In genomic region chr6:24994812-24995211, GRCh38 we compare ENCODE assay signal across 25 cellular contexts. TPM values are rescaled to one million over a fixed set of nuclear protein-coding genes. Genes with fewer than 3 reads are reported as not detected.
DNase-seq lines count a peak whose midpoint lies in the region; ATAC-seq and TF ChIP-seq lines count a peak whose summit lies in the region.
"Had no signal": no experiment of that assay in that cellular context is flagged by ENCODE, and none has a peak within 500 bp of the region (broad histone marks: within the 10 kb centered on the region; RNA-seq: fewer than 3 reads in every experiment).

No MANE protein-coding gene starts in this region.

- no peak overlapping the region; a peak in 1 of 22 replicates for H3K9ac ChIP-seq in BLaER1 treated with 17β-estradiol and CSF1 and Interleukin-3, amounts not matched to agents 10 nM and 100 nM

- H3K27me3 ChIP-seq in BLaER1 treated with 17β-estradiol and CSF1 and Interleukin-3, amounts not matched to agents 10 nM and 100 nM, result no peaks in the 10 kb centered on the region
- H3K27me3 ChIP-seq: heart right ventricle, SJSA1 had no signal

- H3K4me1 Mint-ChIP-seq in activated B cell treated with CpG ODN at 0.5 μM for 24 hours, result peaks cover 91% of the 10 kb centered on the region

- H4K20me1 ChIP-seq in BLaER1 treated with 17β-estradiol and CSF1 and Interleukin-3, amounts not matched to agents 10 nM and 100 nM, result no peaks in the 10 kb centered on the region

- intact Hi-C loops in activated B cell treated with CpG ODN at 0.5 μM for 24 hours (cut with micrococcal nuclease), result no loop called here

- H3K27ac ChIP-seq in BLaER1 treated with 17β-estradiol and CSF1 and Interleukin-3, amounts not matched to agents 10 nM and 100 nM, result peak overlapping the region in 7 of 11 experiments; percentile 26 to 87 (median 82); a peak in 13 of 22 replicates
- H3K27ac ChIP-seq: heart right ventricle, SJSA1 had no signal

- ATAC-seq in activated B cell treated with CpG ODN at 0.5 μM for 24 hours (ENCODE audit: low read depth) (no peak), HG03460 (IDR thresholded peaks at IDR 0.05; ENCODE audit: unreplicated experiment) (no peak)
- ATAC-seq: heart right ventricle, Panc1 had no signal

- H3K27ac Mint-ChIP-seq in activated B cell treated with CpG ODN at 0.5 μM for 24 hours, result peak overlapping the region; percentile 27
- H3K27ac Mint-ChIP-seq: T-helper 1 cell treated with Interleukin-12 subunit alpha and Interleukin-12 subunit beta and Interleukin-4 antibody, amounts not matched to agents 30 μg/mL and 1 μg/mL, for 36 hours had no signal

- no peak for DNase-seq in AG09309 (ENCODE audit: low read depth)
- no peak for DNase-seq in activated B cell treated with CpG ODN at 0.5 μM for 24 hours
- DNase-seq in hepatic stellate cell (ENCODE audit: low spot score), result peak; percentile 33
- no peak for DNase-seq in T-helper 2 cell
- DNase-seq in amygdala (lab: John Stamatoyannopoulos, UW), result no peak
- DNase-seq in islet precursor cell, result no peak
- DNase-seq: activated T-cell treated with anti-CD3 and anti-CD28 coated beads for 4 hours; aorta; C1 segment of cervical spinal cord; cerebellar nuclear complex; effector memory CD4-positive, alpha-beta T cell; heart right ventricle; Kasumi-1; NCI-H1092 treated with DMSO at 0.1 percent for 48 hours; NCI-H2029 treated with DMSO at 0.1 percent for 48 hours; NCI-H446; nucleus accumbens; stimulated activated CD4-positive, alpha-beta T cell treated with anti-CD3 and anti-CD28 coated beads, Interleukin-12 subunit alpha, Interleukin-12 subunit beta, amount 100 ng/mL, for 4 hours; stimulated activated CD8-positive, alpha-beta memory T cell treated with anti-CD3 and anti-CD28 coated beads, Interleukin-4, amount 100 ng/mL, for 48 hours had no signal

- peaks cover 6 to 15% (median 10%) of the 10 kb centered on the region in 11 experiments; a peak in 14 of 22 replicates for H3K9me3 ChIP-seq in BLaER1 treated with 17β-estradiol and CSF1 and Interleukin-3, amounts not matched to agents 10 nM and 100 nM (replicated peaks in 1 of 11)
- H3K9me3 ChIP-seq: SJSA1 had no signal

- H3K4me3 ChIP-seq in AG09309 (ENCODE audit: control insufficient read depth, low read depth, low read length), result no peak overlapping the region
- H3K4me3 ChIP-seq in BLaER1 treated with 17β-estradiol and CSF1 and Interleukin-3, amounts not matched to agents 10 nM and 100 nM, result no peak overlapping the region
- H3K4me3 ChIP-seq: heart right ventricle, SJSA1 had no signal

- no peak overlapping the region for H3K4me3 Mint-ChIP-seq in activated B cell treated with CpG ODN at 0.5 μM for 24 hours
- H3K4me3 Mint-ChIP-seq: T-helper 1 cell treated with Interleukin-12 subunit alpha and Interleukin-12 subunit beta and Interleukin-4 antibody, amounts not matched to agents 30 μg/mL and 1 μg/mL, for 36 hours had no signal

- no peaks in the 10 kb centered on the region for H3K27me3 Mint-ChIP-seq in activated B cell treated with CpG ODN at 0.5 μM for 24 hours

- CTCF ChIA-PET in activated B cell treated with CpG ODN at 0.5 μM for 24 hours (lab: Charles Lee), result interaction anchor here (1.7 to 2.0 kb wide), 2 partner anchors 85 to 139 kb away, joined by 3 to 10 read pairs; no protein-coding TSS in a partner anchor

- TF ChIP-seq CTCF in AG09309 (IDR thresholded peaks at IDR 0.05; ENCODE audit: control insufficient read depth, insufficient read depth, low read depth, low read length, missing control alignments) (peak; percentile 54), activated B cell treated with CpG ODN at 0.5 μM for 24 hours (IDR thresholded peaks at IDR 0.05) (no peak)

- no peaks in the 10 kb centered on the region for H3K36me3 ChIP-seq in BLaER1 treated with 17β-estradiol and CSF1 and Interleukin-3, amounts not matched to agents 10 nM and 100 nM
- H3K36me3 ChIP-seq: heart right ventricle, SJSA1 had no signal

- H3K9me3 Mint-ChIP-seq in activated B cell treated with CpG ODN at 0.5 μM for 24 hours, result no peaks in the 10 kb centered on the region
- H3K9me3 Mint-ChIP-seq: T-helper 1 cell treated with Interleukin-12 subunit alpha and Interleukin-12 subunit beta and Interleukin-4 antibody, amounts not matched to agents 30 μg/mL and 1 μg/mL, for 36 hours had no signal

- POLR2A ChIA-PET in activated B cell treated with CpG ODN at 0.5 μM for 24 hours (lab: Charles Lee), result no interaction called here

- peak overlapping the region in 6 of 11 experiments; percentile 1 to 90 (median 57); a peak in 8 of 22 replicates for H3K4me2 ChIP-seq in BLaER1 treated with 17β-estradiol and CSF1 and Interleukin-3, amounts not matched to agents 10 nM and 100 nM

- H3K4me1 ChIP-seq in BLaER1 treated with 17β-estradiol and CSF1 and Interleukin-3, amounts not matched to agents 10 nM and 100 nM, result peaks cover 41 to 81% (median 54%) of the 10 kb centered on the region in 10 experiments

- H3K36me3 Mint-ChIP-seq in activated B cell treated with CpG ODN at 0.5 μM for 24 hours (ENCODE audit: low read depth), result peaks cover 61% of the 10 kb centered on the region

RNA-seq across cellular contexts. Expression of gene RIPOR2, which starts 59.1 kb away (rescaled TPM):
- total RNA-seq in activated B cell treated with CpG ODN at 0.5 μM for 24 hours, result 260 and 302 TPM in 2 replicates
- total RNA-seq: H4 had no signal
